29 cellular contexts compared by ENCODE assay signal in genomic region chr12:33690562-33690961, GRCh38.
"Had no signal": no experiment of that assay in that cellular context is flagged by ENCODE, and none has a peak within 500 bp of the region (broad histone marks: within the 10 kb centered on the region; RNA-seq: fewer than 3 reads in every experiment).

No MANE protein-coding gene starts in this region.

- H3K27me3 Mint-ChIP-seq: dendritic cell treated with granulocyte-macrophage colony-stimulating factor and Interleukin-4, amounts not matched to agents 40 ng/mL and 50 ng/mL, for 4 days; effector memory CD8-positive, alpha-beta T cell had no signal

- ATAC-seq: effector memory CD8-positive, alpha-beta T cell; esophagus mucosa; foreskin keratinocyte; gastrocnemius medialis; gastroesophageal sphincter; heart left ventricle; heart right ventricle had no signal

- FAIRE-seq: colon, endometrium, endothelial cell of umbilical vein, frontal cortex had no signal

- H3K4me3 ChIP-seq: colonic mucosa, coronary artery, dorsolateral prefrontal cortex, esophagus muscularis mucosa, esophagus squamous epithelium, gastrocnemius medialis, gastroesophageal sphincter, heart left ventricle, heart right ventricle had no signal

- H3K27ac Mint-ChIP-seq: dendritic cell treated with granulocyte-macrophage colony-stimulating factor and Interleukin-4, amounts not matched to agents 40 ng/mL and 50 ng/mL, for 4 days; effector memory CD8-positive, alpha-beta T cell; endodermal cell had no signal

- H3K27me3 ChIP-seq: colonic mucosa, dorsolateral prefrontal cortex, esophagus muscularis mucosa, esophagus squamous epithelium, foreskin keratinocyte, gastrocnemius medialis, gastroesophageal sphincter, heart left ventricle, heart right ventricle had no signal

- H3K27ac ChIP-seq: colonic mucosa, coronary artery, dorsolateral prefrontal cortex, epithelial cell of prostate, esophagus muscularis mucosa, esophagus squamous epithelium, foreskin keratinocyte, gastrocnemius medialis, gastroesophageal sphincter, heart left ventricle, heart right ventricle had no signal

- H3K36me3 ChIP-seq: colonic mucosa, esophagus muscularis mucosa, esophagus squamous epithelium, gastrocnemius medialis, gastroesophageal sphincter, heart left ventricle, heart right ventricle had no signal

- H3K4me1 ChIP-seq: colonic mucosa, esophagus muscularis mucosa, esophagus squamous epithelium, foreskin keratinocyte, gastrocnemius medialis, gastroesophageal sphincter, heart left ventricle, heart right ventricle had no signal

- H3K4me3 Mint-ChIP-seq: dendritic cell treated with granulocyte-macrophage colony-stimulating factor and Interleukin-4, amounts not matched to agents 40 ng/mL and 50 ng/mL, for 4 days; effector memory CD8-positive, alpha-beta T cell; endodermal cell had no signal

- H3K9me3 ChIP-seq: colonic mucosa, esophagus muscularis mucosa, esophagus squamous epithelium, gastrocnemius medialis, gastroesophageal sphincter had no signal

- DNase-seq: colonic mucosa; cortex of kidney; dermis blood vessel endothelial cell; dorsolateral prefrontal cortex; effector CD4-positive, alpha-beta T cell; effector CD8-positive, alpha-beta T cell; effector memory CD4-positive, alpha-beta T cell; effector memory CD8-positive, alpha-beta T cell; endodermal cell; erythroblast; esophagus squamous epithelium; foreskin fibroblast; foreskin keratinocyte; foreskin melanocyte; gastrocnemius medialis; glutamatergic neuron; head of caudate nucleus; heart left ventricle; heart right ventricle had no signal
